ENCODE assay signal across 10 cellular contexts in genomic region chr10:74855027-74855426, GRCh38. TPM values are rescaled to one million over a fixed set of nuclear protein-coding genes. Genes with fewer than 3 reads are reported as not detected.
A peak's percentile ranks its signal among the peaks of the same experiment; 100 is the strongest.
DNase-seq lines count a peak whose midpoint lies in the region; TF ChIP-seq lines count a peak whose summit lies in the region.
"Had no signal": no experiment of that assay in that cellular context is flagged by ENCODE, and none has a peak within 500 bp of the region (broad histone marks: within the 10 kb centered on the region; RNA-seq: fewer than 3 reads in every experiment).

No MANE protein-coding gene starts in this region.

- TF ChIP-seq POLR2A in thyroid gland (IDR thresholded peaks at IDR 0.05): no peak

- H3K4me3 ChIP-seq in fibroblast of villous mesenchyme (ENCODE audit: low read depth, low read length) (no peak overlapping the region), thyroid gland (replicated peaks in 1 of 3) (no peak overlapping the region)
- H3K4me3 ChIP-seq: prostate gland, SJSA1 had no signal

- H3K27me3 Mint-ChIP-seq in activated T-cell treated with anti-CD3 and anti-CD28 coated beads, Interleukin-2, amount 50 U/mL, for 24 hours: no peaks in the 10 kb centered on the region

- no peaks in the 10 kb centered on the region for H3K27me3 ChIP-seq in thyroid gland

- H3K36me3 ChIP-seq in thyroid gland: no peaks in the 10 kb centered on the region
- H3K36me3 ChIP-seq: prostate gland had no signal

- DNase-seq in activated T-cell treated with anti-CD3 and anti-CD28 coated beads, Interleukin-2, amount 50 U/mL, for 24 hours: no peak
- no peak for DNase-seq in activated T-cell treated with anti-CD3 and anti-CD28 coated beads, Interleukin-2, amount 50 U/mL, for 1 hour
- DNase-seq in NAMALWA (ENCODE audit: low spot score): peak; percentile 38
- DNase-seq in fibroblast of villous mesenchyme (ENCODE audit: low read depth): peak; percentile 36
- DNase-seq in thyroid gland: peak; percentile 44 to 52
- DNase-seq in stimulated activated naive CD4-positive, alpha-beta T cell (lab: John Stamatoyannopoulos, UW): no peak
- no peak for DNase-seq in NCI-H526 treated with DMSO at 0.1 percent for 48 hours (lab: John Stamatoyannopoulos, UW)
- DNase-seq in T1000 (lab: John Stamatoyannopoulos, UW): no peak

- no peaks in the 10 kb centered on the region for H3K9me3 Mint-ChIP-seq in activated T-cell treated with anti-CD3 and anti-CD28 coated beads, Interleukin-2, amount 50 U/mL, for 24 hours

- WGBS in thyroid gland, 2 donors: 38 to 39% methylated on average over 2 of the region's 2 CpGs

- no peak overlapping the region for H3K27ac ChIP-seq in thyroid gland
- H3K27ac ChIP-seq: prostate gland, SJSA1 had no signal

- no peak for TF ChIP-seq CTCF in fibroblast of villous mesenchyme (IDR thresholded peaks at IDR 0.05; ENCODE audit: insufficient read depth, low read depth, low read length)
- no peak for TF ChIP-seq CTCF in thyroid gland (IDR thresholded peaks at IDR 0.05)

- H3K4me1 ChIP-seq in thyroid gland: peaks cover 22 to 39% of the 10 kb centered on the region in 2 donors

- intact Hi-C loops in thyroid gland (cut with DNase I): no loop called here

- H3K27ac Mint-ChIP-seq in activated T-cell treated with anti-CD3 and anti-CD28 coated beads, Interleukin-2, amount 50 U/mL, for 24 hours: peak overlapping the region; percentile 77

- H3K4me1 Mint-ChIP-seq in activated T-cell treated with anti-CD3 and anti-CD28 coated beads, Interleukin-2, amount 50 U/mL, for 24 hours (ENCODE audit: low read depth): peaks cover 56% of the 10 kb centered on the region

- no peaks in the 10 kb centered on the region for H3K9me3 ChIP-seq in thyroid gland
- H3K9me3 ChIP-seq: prostate gland, SJSA1 had no signal

- H3K36me3 Mint-ChIP-seq in activated T-cell treated with anti-CD3 and anti-CD28 coated beads, Interleukin-2, amount 50 U/mL, for 24 hours (ENCODE audit: low read depth): peaks cover 18% of the 10 kb centered on the region

- peak overlapping the region; percentile 1 for H3K4me3 Mint-ChIP-seq in activated T-cell treated with anti-CD3 and anti-CD28 coated beads, Interleukin-2, amount 50 U/mL, for 24 hours

RNA-seq across cellular contexts. Expression of gene KAT6B, which starts 28.6 kb away (rescaled TPM):
- total RNA-seq in fibroblast of villous mesenchyme: 25.4 and 26.3 TPM in 2 replicates
- 100 to 1,000 TPM in 1 of 4 donors, 10 to 100 TPM in 3; 56.5 to 115 (median 76.3) TPM for total RNA-seq in thyroid gland

Comparison
In these comparisons a context has a peak if more than half of its experiments do, and no peak if none do; other contexts are left out.
1. DNase-seq: peak in NAMALWA (single experiment), fibroblast of villous mesenchyme (single experiment) and thyroid gland (2 of 2); none in activated T-cell treated with anti-CD3 and anti-CD28 coated beads, Interleukin-2, amount 50 U/mL, for 24 hours (single experiment), activated T-cell treated with anti-CD3 and anti-CD28 coated beads, Interleukin-2, amount 50 U/mL, for 1 hour (single experiment), stimulated activated naive CD4-positive, alpha-beta T cell (0 of 6), NCI-H526 treated with DMSO at 0.1 percent for 48 hours (single experiment) and T1000 (single experiment).